9 cellular contexts compared by ENCODE assay signal in the genomic region with DNA sequence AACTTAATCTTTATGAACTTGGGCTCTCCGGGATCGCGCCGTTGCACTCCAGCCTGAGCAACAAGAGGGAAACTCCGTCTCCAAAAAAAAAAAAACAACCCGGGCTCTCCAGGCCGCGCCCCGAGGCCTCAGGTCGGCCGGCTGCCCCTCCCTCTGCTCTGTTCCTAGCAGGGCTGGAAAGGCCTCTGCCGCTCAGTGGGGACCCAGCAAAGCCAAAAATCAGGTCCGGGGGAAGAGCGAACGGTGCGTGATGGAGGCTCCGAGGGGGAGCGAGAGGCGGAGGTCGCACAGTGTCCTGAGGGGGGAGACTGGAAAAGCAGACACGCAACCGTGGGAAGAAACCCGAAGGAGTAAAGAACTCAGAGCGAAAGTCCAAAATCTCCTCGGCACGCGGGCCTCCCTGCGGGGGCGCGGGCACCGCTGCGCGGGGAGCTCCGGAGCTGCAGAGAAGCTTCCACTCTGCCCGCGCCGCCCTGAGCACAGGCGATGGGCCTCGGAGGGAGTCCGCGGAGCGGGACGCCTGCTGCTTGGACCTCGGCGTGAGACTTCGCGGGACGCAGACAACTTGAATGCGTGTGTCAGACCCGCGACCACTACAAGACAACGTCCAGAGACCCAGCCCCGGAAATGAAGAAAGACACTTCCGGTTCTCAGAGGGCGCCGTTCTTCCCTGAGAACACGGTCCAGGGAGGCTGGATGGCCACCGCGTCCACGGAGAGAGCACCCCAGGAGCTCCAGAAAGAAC.
DNase-seq lines count a peak whose midpoint lies in the region; ATAC-seq and TF ChIP-seq lines count a peak whose summit lies in the region.
"Had no signal": no experiment of that assay in that cellular context is flagged by ENCODE, and none has a peak within 500 bp of the region (broad histone marks: within the 10 kb centered on the region; RNA-seq: fewer than 3 reads in every experiment).

No MANE protein-coding gene starts in this region.

- no peaks in the 10 kb centered on the region for H3K36me3 Mint-ChIP-seq in activated naive CD4-positive, alpha-beta T cell treated with anti-CD3 and anti-CD28 coated beads for 36 hours (ENCODE audit: low read depth)
- no peaks in the 10 kb centered on the region for H3K36me3 Mint-ChIP-seq in memory B cell

- peak overlapping the region; percentile 69 for H3K27ac Mint-ChIP-seq in activated naive CD4-positive, alpha-beta T cell treated with anti-CD3 and anti-CD28 coated beads for 36 hours
- no peak overlapping the region for H3K27ac Mint-ChIP-seq in memory B cell

- no peaks in the 10 kb centered on the region for H3K36me3 ChIP-seq in testis (ENCODE audit: low read depth, missing control alignments)
- H3K36me3 ChIP-seq: neutrophil had no signal

- H3K27me3 ChIP-seq in testis: no peaks in the 10 kb centered on the region

- 5% methylated on average over 44 to 58 of the region's 60 CpGs for WGBS in testis, 2 donors

- H3K4me1 ChIP-seq in testis: no peaks in the 10 kb centered on the region

- peak overlapping the region; percentile 72 for H3K4me3 Mint-ChIP-seq in activated naive CD4-positive, alpha-beta T cell treated with anti-CD3 and anti-CD28 coated beads for 36 hours
- H3K4me3 Mint-ChIP-seq in memory B cell: peak overlapping the region; percentile 68

- TF ChIP-seq CTCF in cardiac fibroblast (IDR thresholded peaks at IDR 0.05; ENCODE audit: low read depth, low read length): no peak
- no peak for TF ChIP-seq CTCF in testis (IDR thresholded peaks at IDR 0.05)

- H3K4me3 ChIP-seq in cardiac fibroblast (replicated peaks in 1 of 2; ENCODE audit: low read depth in 2 of 2, low read length in 2 of 2): peak overlapping the region; percentile 30 to 43
- peak overlapping the region; percentile 60 to 68 for H3K4me3 ChIP-seq in testis

- no peak for TF ChIP-seq POLR2A in testis (IDR thresholded peaks at IDR 0.05)

- peaks cover 13% of the 10 kb centered on the region for H3K4me1 Mint-ChIP-seq in activated naive CD4-positive, alpha-beta T cell treated with anti-CD3 and anti-CD28 coated beads for 36 hours (ENCODE audit: low read depth)
- H3K4me1 Mint-ChIP-seq in memory B cell: no peaks in the 10 kb centered on the region

- CTCF ChIA-PET in activated naive CD4-positive, alpha-beta T cell treated with anti-CD3 and anti-CD28 coated beads for 36 hours (lab: Charles Lee): no interaction called here

- no peaks in the 10 kb centered on the region for H3K9me3 Mint-ChIP-seq in activated naive CD4-positive, alpha-beta T cell treated with anti-CD3 and anti-CD28 coated beads for 36 hours
- no peaks in the 10 kb centered on the region for H3K9me3 Mint-ChIP-seq in memory B cell

- no peaks in the 10 kb centered on the region for H3K9me3 ChIP-seq in testis
- H3K9me3 ChIP-seq: neutrophil had no signal

- H3K27me3 Mint-ChIP-seq in activated naive CD4-positive, alpha-beta T cell treated with anti-CD3 and anti-CD28 coated beads for 36 hours (ENCODE audit: low read depth): peaks cover 19% of the 10 kb centered on the region
- H3K27me3 Mint-ChIP-seq in memory B cell: peaks cover 15% of the 10 kb centered on the region

- H3K27ac ChIP-seq in testis: peak overlapping the region; percentile 60 to 76
- H3K27ac ChIP-seq: neutrophil had no signal

- ATAC-seq in memory B cell (ENCODE audit: low read depth): no peak

- intact Hi-C loops in activated naive CD4-positive, alpha-beta T cell treated with anti-CD3 and anti-CD28 coated beads for 36 hours (cut with micrococcal nuclease): no loop called here
- intact Hi-C loops in testis (cut with DNase I; ENCODE audit: low total_unique reads): no loop called here

- DNase-seq in activated naive CD4-positive, alpha-beta T cell treated with anti-CD3 and anti-CD28 coated beads for 36 hours: no peak
- DNase-seq in activated naive CD4-positive, alpha-beta T cell treated with Interleukin-2 at 50 U/mL for 16 hours: no peak
- DNase-seq in cardiac fibroblast (ENCODE audit: low read depth in 2 of 2): peak in 1 of 2 donors; percentile 0
- DNase-seq in memory B cell (ENCODE audit: low spot score in 2 of 2): no peak
- DNase-seq in testis: peak; percentile 81
- DNase-seq in cerebellum (ENCODE audit: low spot score): no peak
- DNase-seq in HuH-7.5 (ENCODE audit: low spot score): no peak
- no peak for DNase-seq in dermis blood vessel endothelial cell
